1 cellular context compared by ENCODE assay signal in genomic region chr16:4380131-4381063, GRCh38.
TF ChIP-seq lines count a peak whose summit lies in the region.

No MANE protein-coding gene starts in this region.

TF ChIP-seq in endothelial cell of umbilical vein, 7 proteins besides CTCF, POLR2A, EP300 and RAD21 (continued from another document):
- TF ChIP-seq POLR2AphosphoS5 (IDR thresholded peaks at IDR 0.05; ENCODE audit: insufficient read depth, low read depth, low read length) (no peak), JUN (IDR thresholded peaks at IDR 0.05; ENCODE audit: borderline replicate concordance, insufficient read depth, insufficient read length, low read depth) (no peak), EZH2 (IDR thresholded peaks at IDR 0.05; ENCODE audit: borderline replicate concordance, low read depth, low read length, severe bottlenecking) (no peak), FOS (IDR thresholded peaks at IDR 0.05; ENCODE audit: borderline replicate concordance, insufficient read depth, low read length) (no peak), MYC (IDR thresholded peaks at IDR 0.05; ENCODE audit: low read depth, low read length) (no peak), MAX (IDR thresholded peaks at IDR 0.05; ENCODE audit: insufficient read depth, insufficient read length) (no peak)
